8 cellular contexts compared by ENCODE assay signal in genomic region chr7:77537136-77537594, GRCh38. TPM values are rescaled to one million over a fixed set of nuclear protein-coding genes. Genes with fewer than 3 reads are reported as not detected.
A peak's percentile ranks its signal among the peaks of the same experiment; 100 is the strongest.
DNase-seq lines count a peak whose midpoint lies in the region; ATAC-seq and TF ChIP-seq lines count a peak whose summit lies in the region.

Gene PTPN12 (plus strand): TSS chr7:77537295. CDS start chr7:77537547, 252 bp downstream.

- TF ChIP-seq CTCF in BE2C (IDR thresholded peaks at IDR 0.05; ENCODE audit: low read depth, low read length) = no peak
- TF ChIP-seq CTCF in neural cell (IDR thresholded peaks at IDR 0.05; ENCODE audit: poor library complexity, severe bottlenecking) = no peak

- H3K4me3 Mint-ChIP-seq in T-helper 1 cell treated with Interleukin-12 subunit alpha and Interleukin-12 subunit beta and Interleukin-4 antibody, amounts not matched to agents 30 μg/mL and 1 μg/mL, for 36 hours = peak within 1 kb of the TSS; percentile 94

- no peaks in the 10 kb centered on the region for H3K36me3 Mint-ChIP-seq in T-helper 1 cell treated with Interleukin-12 subunit alpha and Interleukin-12 subunit beta and Interleukin-4 antibody, amounts not matched to agents 30 μg/mL and 1 μg/mL, for 36 hours (ENCODE audit: low read depth)

- peak within 1 kb of the TSS; percentile 84 for H3K4me2 ChIP-seq in neural cell (ENCODE audit: low read length)

- no peaks in the 10 kb centered on the region for H3K9me3 Mint-ChIP-seq in T-helper 1 cell treated with Interleukin-12 subunit alpha and Interleukin-12 subunit beta and Interleukin-4 antibody, amounts not matched to agents 30 μg/mL and 1 μg/mL, for 36 hours

- H3K27me3 Mint-ChIP-seq in T-helper 1 cell treated with Interleukin-12 subunit alpha and Interleukin-12 subunit beta and Interleukin-4 antibody, amounts not matched to agents 30 μg/mL and 1 μg/mL, for 36 hours (ENCODE audit: low read depth) = peaks cover 4% of the 10 kb centered on the region

- H3K4me3 ChIP-seq in BE2C (ENCODE audit: low read depth, low read length) (peak within 1 kb of the TSS; percentile 99), neural cell (ENCODE audit: low read length) (peak within 1 kb of the TSS; percentile 98)

- TF ChIP-seq EP300 in neural cell (conservative IDR thresholded peaks at IDR 0.05; ENCODE audit: poor library complexity, severe bottlenecking) = no peak

- H3K9ac ChIP-seq in neural cell (ENCODE audit: low read length) = peak within 1 kb of the TSS; percentile 98

- peak within 1 kb of the TSS; percentile 83 for H2AFZ ChIP-seq in neural cell (ENCODE audit: low read depth, low read length)

- H3K79me2 ChIP-seq in neural cell (replicated peaks; ENCODE audit: insufficient read depth, low read length) = peaks cover 36% of the 10 kb centered on the region

- peak; percentile 83 for DNase-seq in BE2C
- peak; percentile 69 for DNase-seq in fibroblast of peridontal ligament (ENCODE audit: extremely low read depth)
- no peak for DNase-seq in GM19240 (ENCODE audit: insufficient read length, low spot score)
- DNase-seq in SW 1271 (lab: John Stamatoyannopoulos, UW) = no peak

- no peaks in the 10 kb centered on the region for H3F3A ChIP-seq in neural cell (ENCODE audit: insufficient read depth, low read length, poor library complexity, severe bottlenecking)

- peak; percentile 6 for ATAC-seq in GM18873 (IDR thresholded peaks at IDR 0.05; ENCODE audit: low FRiP score, unreplicated experiment)
- peak; percentile 26 for ATAC-seq in HG03520 (IDR thresholded peaks at IDR 0.05; ENCODE audit: unreplicated experiment)

- H3K9me3 ChIP-seq in BE2C = no peaks in the 10 kb centered on the region
- H3K9me3 ChIP-seq in neural cell (ENCODE audit: low read length) = no peaks in the 10 kb centered on the region

- H3K9me2 ChIP-seq in neural cell (ENCODE audit: insufficient read depth, low read length) = no peaks in the 10 kb centered on the region

- H3K4me1 ChIP-seq in BE2C = no peaks in the 10 kb centered on the region

- H3K36me3 ChIP-seq in BE2C (no peaks in the 10 kb centered on the region), neural cell (ENCODE audit: insufficient read depth, low read length) (no peaks in the 10 kb centered on the region)

- TF ChIP-seq RAD21 in neural cell (conservative IDR thresholded peaks at IDR 0.05) = no peak

- H3K27ac Mint-ChIP-seq in T-helper 1 cell treated with Interleukin-12 subunit alpha and Interleukin-12 subunit beta and Interleukin-4 antibody, amounts not matched to agents 30 μg/mL and 1 μg/mL, for 36 hours = peak within 1 kb of the TSS; percentile 86

- peaks cover 14% of the 10 kb centered on the region for H3K4me1 Mint-ChIP-seq in T-helper 1 cell treated with Interleukin-12 subunit alpha and Interleukin-12 subunit beta and Interleukin-4 antibody, amounts not matched to agents 30 μg/mL and 1 μg/mL, for 36 hours (ENCODE audit: low read depth)

- H4K20me1 ChIP-seq in neural cell (ENCODE audit: insufficient read depth) = peaks cover 17% of the 10 kb centered on the region

- H3K27ac ChIP-seq in neural cell (ENCODE audit: low read length) = peak within 1 kb of the TSS; percentile 99

- H3K27me3 ChIP-seq in BE2C (no peaks in the 10 kb centered on the region), neural cell (ENCODE audit: insufficient read depth, low read depth, low read length) (no peaks in the 10 kb centered on the region)

TF ChIP-seq in neural cell, 6 proteins besides CTCF, POLR2A, EP300 and RAD21:
- TF ChIP-seq EZH2 (IDR thresholded peaks at IDR 0.05; ENCODE audit: borderline replicate concordance, insufficient read depth, low read length, poor library complexity, severe bottlenecking) = no peak
- TF ChIP-seq POLR2AphosphoS5 (IDR thresholded peaks at IDR 0.05) = peak; percentile 65

RNA-seq across cellular contexts. Expression of gene PTPN12, which starts in this region (rescaled TPM):
- polyA plus RNA-seq in BE2C (2012; ENCODE audit: insufficient read depth, insufficient read length, low read depth) = 48.6 TPM
- 38.0 and 49.5 TPM in 2 replicates for polyA plus RNA-seq in neural cell
- 97.7 and 98.1 TPM in 2 replicates for polyA minus RNA-seq in neural cell

Comparison
In these comparisons a context has a peak if more than half of its experiments do, and no peak if none do; other contexts are left out.
1. DNase-seq: peak in BE2C (single experiment) and fibroblast of peridontal ligament (single experiment); none in GM19240 (single experiment) and SW 1271 (0 of 2).